ENCODE assay signal across 17 cellular contexts in the genomic region with DNA sequence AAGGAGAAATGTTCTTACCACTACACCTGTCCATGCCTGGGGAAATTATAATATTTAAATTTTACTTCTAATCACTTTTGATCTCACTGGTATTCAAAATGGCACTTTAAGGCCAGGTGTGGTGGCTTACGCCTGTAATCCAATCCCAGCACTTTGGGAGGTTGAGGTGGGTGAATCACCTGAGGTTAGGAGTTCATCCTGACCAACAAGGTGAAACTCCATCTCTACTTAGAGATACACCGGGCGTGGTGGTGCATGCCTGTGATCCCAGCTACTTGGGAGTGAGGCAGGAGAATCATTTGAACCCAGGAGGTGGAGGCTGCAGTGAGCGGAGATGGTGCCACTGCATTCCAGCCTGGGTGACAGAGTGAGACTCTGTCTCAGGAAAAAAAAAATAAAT.
DNase-seq lines count a peak whose midpoint lies in the region; ATAC-seq, FAIRE-seq and TF ChIP-seq lines count a peak whose summit lies in the region.
"Had no signal": no experiment of that assay in that cellular context is flagged by ENCODE, and none has a peak within 500 bp of the region (broad histone marks: within the 10 kb centered on the region; RNA-seq: fewer than 3 reads in every experiment).

No MANE protein-coding gene starts in this region.

- POLR2A ChIA-PET in HepG2 (lab: Yijun Ruan, JAX): no interaction called here
- POLR2A ChIA-PET in activated CD4-positive, alpha-beta T cell treated with anti-CD3 and anti-CD28 coated beads, Interleukin-2, amount 10 ng/mL, durations not matched to agents 7 days and 5 days (lab: Charles Lee): no interaction called here

- DNase-seq in right lobe of liver (no peak), HepG2 (ENCODE audit: low spot score) (no peak), kidney tubule cell (ENCODE audit: low spot score) (peak; percentile 32), D341Med (ENCODE audit: low spot score) (no peak), spleen (no peak)
- no peak for DNase-seq in stimulated activated CD4-positive, alpha-beta T cell treated with anti-CD3 and anti-CD28 coated beads, Interleukin-2, amount 100 ng/mL, for 24 hours
- no peak for DNase-seq in activated CD4-positive, alpha-beta T cell treated with anti-CD3 and anti-CD28 coated beads, Interleukin-2, amount 10 ng/mL, durations not matched to agents 7 days and 5 days
- DNase-seq: GM23248, HCEC 1CT, NCI-H1436, NCI-H2029 treated with DMSO at 0.1 percent for 48 hours, NCI-H345 had no signal

- no peak overlapping the region for H2AFZ ChIP-seq in HepG2 (ENCODE audit: low read length)
- H2AFZ ChIP-seq: GM23248 had no signal

- H3K27me3 Mint-ChIP-seq in activated T-helper 17 cell treated with anti-CD3 and anti-CD28 coated beads, Interleukin-2, amount 50 U/mL, for 72 hours: no peaks in the 10 kb centered on the region
- no peaks in the 10 kb centered on the region for H3K27me3 Mint-ChIP-seq in activated CD4-positive, alpha-beta T cell treated with anti-CD3 and anti-CD28 coated beads, Interleukin-2, amount 10 ng/mL, durations not matched to agents 7 days and 5 days

- no peak overlapping the region for H3K9ac ChIP-seq in HepG2 (ENCODE audit: insufficient read depth, low read depth, low read length)
- H3K9ac ChIP-seq: BLaER1 treated with 17β-estradiol and CSF1 and Interleukin-3, amounts not matched to agents 10 nM and 100 nM; GM23248 had no signal

- intact Hi-C loops in right lobe of liver (cut with DNase I) (no loop called here), HepG2 (cut with micrococcal nuclease; ENCODE audit: unreplicated experiment) (no loop called here), spleen (cut with DNase I; ENCODE audit: low total_unique reads) (no loop called here)

- H3K79me2 ChIP-seq in HepG2 (ENCODE audit: insufficient read depth, low read length): no peaks in the 10 kb centered on the region

- H3K4me1 ChIP-seq in right lobe of liver (peaks cover 0 to 20% (median 5%) of the 10 kb centered on the region in 4 donors), HepG2 (ENCODE audit: insufficient read depth, low read length) (peaks cover 7% of the 10 kb centered on the region; the same call in 1 of the 2 replicates), spleen (peaks cover 0 to 40% (median 10%) of the 10 kb centered on the region in 6 donors)

- H3K27me3 ChIP-seq in right lobe of liver (no peaks in the 10 kb centered on the region), HepG2 (ENCODE audit: control insufficient read depth in 1 of 2, insufficient read depth in 2 of 2, low read length in 2 of 2) (no peaks in the 10 kb centered on the region), spleen (replicated peaks in 1 of 7) (no peaks in the 10 kb centered on the region)
- H3K27me3 ChIP-seq: BLaER1 treated with 17β-estradiol and CSF1 and Interleukin-3, amounts not matched to agents 10 nM and 100 nM had no signal

- no peaks in the 10 kb centered on the region; the same call in 1 of the 2 replicates for H4K20me1 ChIP-seq in HepG2 (ENCODE audit: insufficient read depth, low read length)
- H4K20me1 ChIP-seq: BLaER1 treated with 17β-estradiol and CSF1 and Interleukin-3, amounts not matched to agents 10 nM and 100 nM had no signal

- no TSS peak for BruUV-seq in HepG2 (replicated peaks; lab: Mats Ljungman, UMichigan)

- CTCF ChIA-PET in HepG2 (lab: Yijun Ruan, JAX; ENCODE audit: low intra/inter-chr PET ratio, low total read pairs): no interaction called here
- CTCF ChIA-PET in activated CD4-positive, alpha-beta T cell treated with anti-CD3 and anti-CD28 coated beads, Interleukin-2, amount 10 ng/mL, durations not matched to agents 7 days and 5 days (lab: Charles Lee): no interaction called here

- no peaks in the 10 kb centered on the region for H3K9me3 Mint-ChIP-seq in activated T-helper 17 cell treated with anti-CD3 and anti-CD28 coated beads, Interleukin-2, amount 50 U/mL, for 72 hours
- peaks cover 2% of the 10 kb centered on the region for H3K9me3 Mint-ChIP-seq in activated CD4-positive, alpha-beta T cell treated with anti-CD3 and anti-CD28 coated beads, Interleukin-2, amount 10 ng/mL, durations not matched to agents 7 days and 5 days

- H3K4me2 ChIP-seq in HepG2 (ENCODE audit: low read depth, low read length): no peak overlapping the region
- H3K4me2 ChIP-seq: A549 had no signal

- peaks cover 0 to 32% (median 4%) of the 10 kb centered on the region in 4 donors for H3K36me3 ChIP-seq in right lobe of liver
- H3K36me3 ChIP-seq in HepG2 (replicated peaks in 1 of 2; ENCODE audit: control insufficient read depth in 1 of 2, insufficient read depth in 2 of 2, low read length in 2 of 2): peaks cover 14 to 49% of the 10 kb centered on the region in 2 experiments
- peaks cover 0 to 98% (median 60%) of the 10 kb centered on the region in 6 donors for H3K36me3 ChIP-seq in spleen

- in situ Hi-C loops in HepG2 (cut with HindIII; ENCODE audit: extremely low pct_ligation_motif_present, low pct_unique_long_range_greater_than_20kb): no loop called here

- TF ChIP-seq POLR2A in right lobe of liver (IDR thresholded peaks at IDR 0.05): no peak
- no peak for TF ChIP-seq POLR2A in HepG2 (IDR thresholded peaks at IDR 0.05; ENCODE audit: insufficient read depth in 1 of 2, low read depth in 2 of 2, low read length in 2 of 2)
- TF ChIP-seq POLR2A in spleen (IDR thresholded peaks at IDR 0.05): no peak

- TF ChIP-seq EP300 in HepG2 (IDR thresholded peaks at IDR 0.05; ENCODE audit: low read depth in 2 of 2, low read length in 2 of 2) (no peak), HepG2 (CRISPR knock-in tag; IDR thresholded peaks at IDR 0.05; ENCODE audit: borderline replicate concordance) (no peak)

- peaks cover 8% of the 10 kb centered on the region for H3K4me1 Mint-ChIP-seq in activated T-helper 17 cell treated with anti-CD3 and anti-CD28 coated beads, Interleukin-2, amount 50 U/mL, for 72 hours
- H3K4me1 Mint-ChIP-seq in activated CD4-positive, alpha-beta T cell treated with anti-CD3 and anti-CD28 coated beads, Interleukin-2, amount 10 ng/mL, durations not matched to agents 7 days and 5 days: peaks cover 23% of the 10 kb centered on the region

- H3K27ac Mint-ChIP-seq in activated T-helper 17 cell treated with anti-CD3 and anti-CD28 coated beads, Interleukin-2, amount 50 U/mL, for 72 hours: peak overlapping the region; percentile 42
- no peak overlapping the region for H3K27ac Mint-ChIP-seq in activated CD4-positive, alpha-beta T cell treated with anti-CD3 and anti-CD28 coated beads, Interleukin-2, amount 10 ng/mL, durations not matched to agents 7 days and 5 days

- H3K36me3 Mint-ChIP-seq in activated T-helper 17 cell treated with anti-CD3 and anti-CD28 coated beads, Interleukin-2, amount 50 U/mL, for 72 hours (ENCODE audit: low read depth): peaks cover 89% of the 10 kb centered on the region
- peaks cover 47% of the 10 kb centered on the region for H3K36me3 Mint-ChIP-seq in activated CD4-positive, alpha-beta T cell treated with anti-CD3 and anti-CD28 coated beads, Interleukin-2, amount 10 ng/mL, durations not matched to agents 7 days and 5 days (ENCODE audit: low read depth)

- 88% methylated on average over 4 of the region's 4 CpGs for WGBS in right lobe of liver (ENCODE audit: insufficient coverage, low coverage, low lambda C conversion rate, missing lambda C conversion rate)
- 91% methylated on average over 4 of the region's 4 CpGs for WGBS in HepG2 (ENCODE audit: low lambda C conversion rate)
- WGBS in spleen, 5 donors: 85 to 96% (median 93%) methylated on average over 4 of the region's 4 CpGs

- TF ChIP-seq RAD21 in HepG2 (CRISPR knock-in tag; IDR thresholded peaks at IDR 0.05): no peak

- H3K4me3 Mint-ChIP-seq in activated T-helper 17 cell treated with anti-CD3 and anti-CD28 coated beads, Interleukin-2, amount 50 U/mL, for 72 hours: no peak overlapping the region
- H3K4me3 Mint-ChIP-seq in activated CD4-positive, alpha-beta T cell treated with anti-CD3 and anti-CD28 coated beads, Interleukin-2, amount 10 ng/mL, durations not matched to agents 7 days and 5 days: no peak overlapping the region

- H3K27ac ChIP-seq in right lobe of liver (peak overlapping the region in 2 of 3 donors; percentile 11 to 70), HepG2 (ENCODE audit: extremely low read length, insufficient read depth, low read length) (no peak overlapping the region), spleen (peak overlapping the region in 3 of 8 donors; percentile 60 to 66 (median 64))
- H3K27ac ChIP-seq: GM23248 had no signal

- no peak for FAIRE-seq in HepG2 (lab: Jason Lieb, UNC)
- FAIRE-seq: A549, GM12892, K562 had no signal

- H3K4me3 ChIP-seq in right lobe of liver: no peak overlapping the region
- no peak overlapping the region for H3K4me3 ChIP-seq in HepG2 (replicated peaks in 1 of 3; ENCODE audit: insufficient read depth in 1 of 3, low read depth in 2 of 3, low read length in 3 of 3)
- no peak overlapping the region for H3K4me3 ChIP-seq in spleen
- H3K4me3 ChIP-seq: A549; BLaER1 treated with 17β-estradiol and CSF1 and Interleukin-3, amounts not matched to agents 10 nM and 100 nM; GM23248; K562 had no signal

- ATAC-seq in right lobe of liver (no peak), HepG2 (no peak)
- ATAC-seq in activated T-helper 17 cell treated with anti-CD3 and anti-CD28 coated beads, Interleukin-2, amount 50 U/mL, for 72 hours (replicated peaks): no peak
- ATAC-seq: A549, K562 had no signal

- H3K9me3 ChIP-seq in right lobe of liver: no peaks in the 10 kb centered on the region
- no peaks in the 10 kb centered on the region for H3K9me3 ChIP-seq in HepG2 (ENCODE audit: low read length)
- H3K9me3 ChIP-seq in spleen: no peaks in the 10 kb centered on the region
- H3K9me3 ChIP-seq: A549 had no signal

- TF ChIP-seq CTCF in right lobe of liver (IDR thresholded peaks at IDR 0.05): no peak
- TF ChIP-seq CTCF in HepG2 (CRISPR knock-in tag; IDR thresholded peaks at IDR 0.05): no peak
- TF ChIP-seq CTCF in spleen (IDR thresholded peaks at IDR 0.05 in 8 of 11, conservative IDR thresholded peaks at IDR 0.05 in 3 of 11): no peak

TF ChIP-seq in HepG2, 621 proteins besides CTCF, POLR2A, EP300 and RAD21:
- TF ChIP-seq ZNF569 (CRISPR knock-in tag; IDR thresholded peaks at IDR 0.05; ENCODE audit: borderline replicate concordance) (no peak), ZNF772 (CRISPR knock-in tag; IDR thresholded peaks at IDR 0.05) (no peak), IKZF4 (CRISPR knock-in tag; IDR thresholded peaks at IDR 0.05; ENCODE audit: borderline replicate concordance, low read depth, not compliant biosample characterization) (no peak), ZNF124 (CRISPR knock-in tag; IDR thresholded peaks at IDR 0.05) (no peak), ZNF790 (CRISPR knock-in tag; IDR thresholded peaks at IDR 0.05; ENCODE audit: borderline replicate concordance) (no peak), RCOR2 (CRISPR knock-in tag; IDR thresholded peaks at IDR 0.05) (no peak), ZNF556 (CRISPR knock-in tag; IDR thresholded peaks at IDR 0.05; ENCODE audit: borderline replicate concordance) (no peak)
